Comparison of ENCODE assay signal across 16 cellular contexts in genomic region chr11:20113147-20113435, GRCh38. TPM values are rescaled to one million over a fixed set of nuclear protein-coding genes. Genes with fewer than 3 reads are reported as not detected.
DNase-seq lines count a peak whose midpoint lies in the region; ATAC-seq, FAIRE-seq and TF ChIP-seq lines count a peak whose summit lies in the region.
"Had no signal": no experiment of that assay in that cellular context is flagged by ENCODE, and none has a peak within 500 bp of the region (broad histone marks: within the 10 kb centered on the region; RNA-seq: fewer than 3 reads in every experiment).

No MANE protein-coding gene starts in this region.

- TF ChIP-seq CTCF in astrocyte (IDR thresholded peaks at IDR 0.05; ENCODE audit: insufficient read depth, low read depth, low read length), result no peak
- no peak for TF ChIP-seq CTCF in fibroblast of the aortic adventitia (IDR thresholded peaks at IDR 0.05; ENCODE audit: insufficient read depth, low read length)
- no peak for TF ChIP-seq CTCF in testis (IDR thresholded peaks at IDR 0.05)
- no peak for TF ChIP-seq CTCF in suprapubic skin (IDR thresholded peaks at IDR 0.05)

- intact Hi-C loops in testis (cut with DNase I; ENCODE audit: low total_unique reads), result no loop called here

- H3K4me1 ChIP-seq in GM23248 (ENCODE audit: insufficient read depth) (peaks cover 32% of the 10 kb centered on the region), astrocyte (ENCODE audit: insufficient read depth, low read length) (peaks cover 41% of the 10 kb centered on the region), skeletal muscle satellite cell (ENCODE audit: control insufficient read depth, insufficient read depth, low read length) (peaks cover 66% of the 10 kb centered on the region), testis (no peaks in the 10 kb centered on the region), suprapubic skin (peaks cover 23% of the 10 kb centered on the region)
- H3K4me1 ChIP-seq: parathyroid adenoma had no signal

- FAIRE-seq in astrocyte (lab: Jason Lieb, UNC), result no peak

- no peaks in the 10 kb centered on the region for H3K9me2 ChIP-seq in GM23248 (ENCODE audit: insufficient read depth)

- TF ChIP-seq EP300 in suprapubic skin (IDR thresholded peaks at IDR 0.05), result no peak

- no peaks in the 10 kb centered on the region for H3K9me3 Mint-ChIP-seq in astrocyte (ENCODE audit: unreplicated experiment)
- no peaks in the 10 kb centered on the region for H3K9me3 Mint-ChIP-seq in activated naive CD8-positive, alpha-beta T cell treated with anti-CD3 and anti-CD28 coated beads, Interleukin-2, amount 50 U/mL, for 24 hours
- H3K9me3 Mint-ChIP-seq: CD8-positive, alpha-beta memory T cell had no signal

- H3K9me3 ChIP-seq in GM23248 (ENCODE audit: low read depth), result no peaks in the 10 kb centered on the region
- H3K9me3 ChIP-seq in astrocyte (ENCODE audit: insufficient read depth, low read depth, low read length), result no peaks in the 10 kb centered on the region
- H3K9me3 ChIP-seq in skeletal muscle satellite cell (replicated peaks; ENCODE audit: low read length), result no peaks in the 10 kb centered on the region
- no peaks in the 10 kb centered on the region for H3K9me3 ChIP-seq in testis
- H3K9me3 ChIP-seq in suprapubic skin, result no peaks in the 10 kb centered on the region

- H3K79me2 ChIP-seq in GM23248 (ENCODE audit: insufficient read depth) (no peaks in the 10 kb centered on the region), astrocyte (ENCODE audit: insufficient read depth, low read length) (no peaks in the 10 kb centered on the region)
- H3K79me2 ChIP-seq: parathyroid adenoma had no signal

- H3K9ac ChIP-seq in GM23248 (peak overlapping the region; percentile 82; the same call in 1 of the 2 replicates), astrocyte (ENCODE audit: low read length) (peak overlapping the region; percentile 82), skeletal muscle satellite cell (ENCODE audit: low read depth, low read length) (peak overlapping the region; percentile 18)
- H3K9ac ChIP-seq: parathyroid adenoma had no signal

- H3K4me3 Mint-ChIP-seq in astrocyte (ENCODE audit: unreplicated experiment), result no peak overlapping the region
- H3K4me3 Mint-ChIP-seq in activated naive CD8-positive, alpha-beta T cell treated with anti-CD3 and anti-CD28 coated beads, Interleukin-2, amount 50 U/mL, for 24 hours, result no peak overlapping the region
- H3K4me3 Mint-ChIP-seq: CD8-positive, alpha-beta memory T cell had no signal

- no peak for ATAC-seq in activated naive CD8-positive, alpha-beta T cell treated with anti-CD3 and anti-CD28 coated beads, Interleukin-2, amount 50 U/mL, for 24 hours

- H3F3A ChIP-seq in GM23248 (ENCODE audit: insufficient read depth), result peaks cover 50% of the 10 kb centered on the region

- H2AFZ ChIP-seq in GM23248 (no peak overlapping the region), astrocyte (ENCODE audit: low read depth, low read length) (no peak overlapping the region)
- H2AFZ ChIP-seq: parathyroid adenoma had no signal

- whole genome bisulfite sequencing in GM23248 (ENCODE audit: low coverage in 1 of 2, low lambda C conversion rate in 2 of 2, missing lambda C conversion rate in 2 of 2), 2 experiments, result 94 to 95% methylated on average over 5 of the region's 5 CpGs
- 83 to 85% methylated on average over 5 of the region's 5 CpGs for WGBS in testis, 2 donors
- 34% methylated on average over 5 of the region's 5 CpGs for WGBS in suprapubic skin

- H3K4me2 ChIP-seq in GM23248 (ENCODE audit: unreplicated experiment) (no peak overlapping the region), astrocyte (ENCODE audit: low read length) (peak overlapping the region; percentile 78), skeletal muscle satellite cell (ENCODE audit: low read length) (peak overlapping the region; percentile 74)

- no peaks in the 10 kb centered on the region for H3K27me3 Mint-ChIP-seq in astrocyte (ENCODE audit: low read depth, unreplicated experiment)
- peaks cover 11% of the 10 kb centered on the region for H3K27me3 Mint-ChIP-seq in activated naive CD8-positive, alpha-beta T cell treated with anti-CD3 and anti-CD28 coated beads, Interleukin-2, amount 50 U/mL, for 24 hours

- peaks cover 12% of the 10 kb centered on the region for H3K36me3 Mint-ChIP-seq in astrocyte (ENCODE audit: low read depth, unreplicated experiment)
- no peaks in the 10 kb centered on the region for H3K36me3 Mint-ChIP-seq in activated naive CD8-positive, alpha-beta T cell treated with anti-CD3 and anti-CD28 coated beads, Interleukin-2, amount 50 U/mL, for 24 hours (ENCODE audit: low read depth)
- H3K36me3 Mint-ChIP-seq: CD8-positive, alpha-beta memory T cell had no signal

- peaks cover 18% of the 10 kb centered on the region; the same call in 1 of the 2 replicates for H3K36me3 ChIP-seq in GM23248 (ENCODE audit: low read depth)
- peaks cover 2% of the 10 kb centered on the region for H3K36me3 ChIP-seq in astrocyte (ENCODE audit: insufficient read depth, low read length)
- H3K36me3 ChIP-seq in skeletal muscle satellite cell (ENCODE audit: insufficient read depth, low read length), result peaks cover 72% of the 10 kb centered on the region
- H3K36me3 ChIP-seq in testis (ENCODE audit: low read depth, missing control alignments), result no peaks in the 10 kb centered on the region
- H3K36me3 ChIP-seq in suprapubic skin, result peaks cover 27% of the 10 kb centered on the region

- TF ChIP-seq POLR2A in testis (IDR thresholded peaks at IDR 0.05) (no peak), suprapubic skin (IDR thresholded peaks at IDR 0.05) (no peak)

- DNase-seq in GM23248, result no peak
- DNase-seq in astrocyte (ENCODE audit: low read depth), result peak; percentile 65
- peak; percentile 32 for DNase-seq in fibroblast of the aortic adventitia (ENCODE audit: low read depth)
- no peak for DNase-seq in activated naive CD8-positive, alpha-beta T cell treated with anti-CD3 and anti-CD28 coated beads, Interleukin-2, amount 50 U/mL, for 24 hours
- no peak for DNase-seq in testis
- DNase-seq in suprapubic skin (ENCODE audit: low spot score in 2 of 2), result no peak
- no peak for DNase-seq in CD1c-positive myeloid dendritic cell (ENCODE audit: extremely low spot score)
- DNase-seq: activated CD4-positive, alpha-beta T cell treated with anti-CD3 and anti-CD28 coated beads, Interleukin-2, amount 50 U/mL, for 1 hour; activated effector memory CD4-positive, alpha-beta T cell treated with anti-CD3 and anti-CD28 coated beads, Interleukin-2, amount 50 U/mL, for 16 hours; CD8-positive, alpha-beta memory T cell; NCI-H2081 treated with DMSO at 0.1 percent for 48 hours; stimulated activated CD4-positive, alpha-beta T cell treated with anti-CD3 and anti-CD28 coated beads, Interleukin-4, amount 100 ng/mL, for 24 hours had no signal

- H4K20me1 ChIP-seq in GM23248 (ENCODE audit: insufficient read depth), result no peaks in the 10 kb centered on the region; the same call in 1 of the 2 replicates
- H4K20me1 ChIP-seq in astrocyte (ENCODE audit: insufficient read depth, low read length), result no peaks in the 10 kb centered on the region

- H3K4me3 ChIP-seq in GM23248 (no peak overlapping the region), astrocyte (ENCODE audit: insufficient read depth, low read depth, low read length) (no peak overlapping the region), fibroblast of the aortic adventitia (ENCODE audit: low read depth, low read length) (no peak overlapping the region), skeletal muscle satellite cell (ENCODE audit: low read length) (peak overlapping the region; percentile 28), testis (no peak overlapping the region), suprapubic skin (no peak overlapping the region)

- H3K27ac Mint-ChIP-seq in astrocyte (ENCODE audit: unreplicated experiment), result peak overlapping the region; percentile 98
- H3K27ac Mint-ChIP-seq in activated naive CD8-positive, alpha-beta T cell treated with anti-CD3 and anti-CD28 coated beads, Interleukin-2, amount 50 U/mL, for 24 hours, result no peak overlapping the region
- H3K27ac Mint-ChIP-seq: CD8-positive, alpha-beta memory T cell had no signal

- peaks cover 26% of the 10 kb centered on the region for H3K4me1 Mint-ChIP-seq in astrocyte (ENCODE audit: low read depth, unreplicated experiment)
- no peaks in the 10 kb centered on the region for H3K4me1 Mint-ChIP-seq in activated naive CD8-positive, alpha-beta T cell treated with anti-CD3 and anti-CD28 coated beads, Interleukin-2, amount 50 U/mL, for 24 hours

- H3K27ac ChIP-seq in GM23248 (peak overlapping the region; percentile 96), astrocyte (ENCODE audit: low read depth, low read length) (peak overlapping the region; percentile 99), testis (no peak overlapping the region), suprapubic skin (no peak overlapping the region)
- H3K27ac ChIP-seq: parathyroid adenoma had no signal

- no peaks in the 10 kb centered on the region for H3K27me3 ChIP-seq in GM23248 (replicated peaks; ENCODE audit: insufficient read depth)
- H3K27me3 ChIP-seq in astrocyte (ENCODE audit: insufficient read depth, low read length), result no peaks in the 10 kb centered on the region
- H3K27me3 ChIP-seq in skeletal muscle satellite cell (ENCODE audit: control insufficient read depth, insufficient read depth, low read length), result no peaks in the 10 kb centered on the region
- H3K27me3 ChIP-seq in testis, result no peaks in the 10 kb centered on the region
- H3K27me3 ChIP-seq in suprapubic skin, result no peaks in the 10 kb centered on the region

- in situ Hi-C loops in GM23248 (cut with MboI), result no loop called here

RNA-seq across cellular contexts. Expression of gene DBX1, which starts 47.2 kb away (rescaled TPM):
- not detected in 2 replicates for total RNA-seq in GM23248 (2014; rRNA removed; shearing (Covaris generic))
- polyA plus RNA-seq in GM23248 (2016; fragmentation: Nextera tagmentation; extraction: Ambion mirVana) (not detected in 2 replicates), testis (ENCODE audit: insufficient read depth, low read depth, low replicate concordance) (not detected)
- total RNA-seq in astrocyte (not detected in 2 replicates), fibroblast of the aortic adventitia (ENCODE audit: low replicate concordance) (not detected in 2 replicates), testis (not detected), suprapubic skin (not detected)
- total RNA-seq in skeletal muscle satellite cell (2012; rRNA removed), result not detected in 2 replicates
- total RNA-seq: CD8-positive, alpha-beta memory T cell; LHCN-M2; T-helper 1 cell treated with Interleukin-12 subunit alpha and Interleukin-12 subunit beta and Interleukin-4 antibody, amounts not matched to agents 30 ng/mL and 1 ng/mL, for 36 hours had no signal
- polyA plus RNA-seq: CD8-positive, alpha-beta memory T cell had no signal

Comparison
In these comparisons a context has a peak if more than half of its experiments do, and no peak if none do; other contexts are left out.
1. DNase-seq: peak in astrocyte (single experiment) and fibroblast of the aortic adventitia (single experiment); none in GM23248 (single experiment), activated naive CD8-positive, alpha-beta T cell treated with anti-CD3 and anti-CD28 coated beads, Interleukin-2, amount 50 U/mL, for 24 hours (single experiment), testis (single experiment), suprapubic skin (0 of 2) and CD1c-positive myeloid dendritic cell (single experiment).
2. H3K27ac ChIP-seq: peak in GM23248 (single experiment) and astrocyte (single experiment); none in testis (0 of 2) and suprapubic skin (single experiment).
3. H3K9ac ChIP-seq: peak in every context shown above with its lines; median percentile 82 in GM23248; 82 in astrocyte; 18 in skeletal muscle satellite cell.